24 cellular contexts compared by ENCODE assay signal in genomic region chr12:4296749-4297148, GRCh38. TPM values are rescaled to one million over a fixed set of nuclear protein-coding genes. Genes with fewer than 3 reads are reported as not detected.
A peak's percentile ranks its signal among the peaks of the same experiment; 100 is the strongest.
DNase-seq lines count a peak whose midpoint lies in the region; ATAC-seq, FAIRE-seq and TF ChIP-seq lines count a peak whose summit lies in the region.
"Had no signal": no experiment of that assay in that cellular context is flagged by ENCODE, and none has a peak within 500 bp of the region (broad histone marks: within the 10 kb centered on the region; RNA-seq: fewer than 3 reads in every experiment).

No MANE protein-coding gene starts in this region.

- ATAC-seq in activated naive CD8-positive, alpha-beta T cell treated with anti-CD3 and anti-CD28 coated beads, Interleukin-2, amount 50 U/mL, for 24 hours = no peak
- ATAC-seq in natural killer cell treated with Interleukin-12 subunit alpha and Interleukin-12 subunit beta and Interleukin-15 and Interleukin-18, amount 100 ng/mL, for 72 hours = no peak
- ATAC-seq: activated CD4-positive, CD25-positive, alpha-beta regulatory T cell treated with anti-CD3 and anti-CD28 coated beads, Interleukin-2, amount 50 U/mL, for 24 hours; activated T-helper 17 cell treated with anti-CD3 and anti-CD28 coated beads, Interleukin-2, amount 50 U/mL, for 72 hours; stimulated activated naive CD8-positive, alpha-beta T cell treated with anti-CD3 and anti-CD28 coated beads, Interleukin-15, Interleukin-2, amounts not matched to agents 100 U/mL and 50 U/mL, for 24 hours had no signal

- FAIRE-seq in GM12892 (lab: Jason Lieb, UNC) (no peak), D721Med (lab: Jason Lieb, UNC) (no peak)

- 0 out of 2 replicates have a peak, but pooled peaks have one; percentile 29 for TF ChIP-seq POLR2A in GM12892 (IDR thresholded peaks at IDR 0.05; ENCODE audit: low read depth, low read length)

- H3K9me3 Mint-ChIP-seq in T-helper 1 cell treated with Interleukin-12 subunit alpha and Interleukin-12 subunit beta and Interleukin-4 antibody, amounts not matched to agents 30 μg/mL and 1 μg/mL, for 36 hours = no peaks in the 10 kb centered on the region
- H3K9me3 Mint-ChIP-seq in activated naive CD8-positive, alpha-beta T cell treated with anti-CD3 and anti-CD28 coated beads, Interleukin-2, amount 50 U/mL, for 24 hours = no peaks in the 10 kb centered on the region
- H3K9me3 Mint-ChIP-seq in natural killer cell treated with Interleukin-12 subunit alpha and Interleukin-12 subunit beta and Interleukin-15 and Interleukin-18, amount 100 ng/mL, for 72 hours = no peaks in the 10 kb centered on the region
- H3K9me3 Mint-ChIP-seq: activated T-helper 17 cell treated with anti-CD3 and anti-CD28 coated beads, Interleukin-2, amount 50 U/mL, for 72 hours had no signal

- peaks cover 76% of the 10 kb centered on the region for H3K36me3 Mint-ChIP-seq in T-helper 1 cell treated with Interleukin-12 subunit alpha and Interleukin-12 subunit beta and Interleukin-4 antibody, amounts not matched to agents 30 μg/mL and 1 μg/mL, for 36 hours (ENCODE audit: low read depth)
- peaks cover 84% of the 10 kb centered on the region for H3K36me3 Mint-ChIP-seq in activated naive CD8-positive, alpha-beta T cell treated with anti-CD3 and anti-CD28 coated beads, Interleukin-2, amount 50 U/mL, for 24 hours (ENCODE audit: low read depth)
- H3K36me3 Mint-ChIP-seq in natural killer cell treated with Interleukin-12 subunit alpha and Interleukin-12 subunit beta and Interleukin-15 and Interleukin-18, amount 100 ng/mL, for 72 hours = peaks cover 69% of the 10 kb centered on the region

- H3K27me3 Mint-ChIP-seq in T-helper 1 cell treated with Interleukin-12 subunit alpha and Interleukin-12 subunit beta and Interleukin-4 antibody, amounts not matched to agents 30 μg/mL and 1 μg/mL, for 36 hours (ENCODE audit: low read depth) = no peaks in the 10 kb centered on the region
- H3K27me3 Mint-ChIP-seq in activated naive CD8-positive, alpha-beta T cell treated with anti-CD3 and anti-CD28 coated beads, Interleukin-2, amount 50 U/mL, for 24 hours = no peaks in the 10 kb centered on the region
- no peaks in the 10 kb centered on the region for H3K27me3 Mint-ChIP-seq in natural killer cell treated with Interleukin-12 subunit alpha and Interleukin-12 subunit beta and Interleukin-15 and Interleukin-18, amount 100 ng/mL, for 72 hours
- H3K27me3 Mint-ChIP-seq: activated T-helper 17 cell treated with anti-CD3 and anti-CD28 coated beads, Interleukin-2, amount 50 U/mL, for 72 hours; progenitor cell of endocrine pancreas had no signal

- no peak for DNase-seq in T-helper 1 cell
- DNase-seq in GM12892 (ENCODE audit: insufficient read length) = no peak
- DNase-seq in activated naive CD8-positive, alpha-beta T cell treated with anti-CD3 and anti-CD28 coated beads, Interleukin-2, amount 50 U/mL, for 24 hours = no peak
- no peak for DNase-seq in natural killer cell treated with Interleukin-12 subunit alpha and Interleukin-12 subunit beta and Interleukin-15 and Interleukin-18, amount 100 ng/mL, for 72 hours (ENCODE audit: low spot score)
- no peak for DNase-seq in CD1c-positive myeloid dendritic cell (ENCODE audit: extremely low spot score)
- DNase-seq in D721Med (ENCODE audit: insufficient read length, low spot score) = no peak
- no peak for DNase-seq in NCI-H187 treated with DMSO at 0.1 percent for 48 hours (lab: John Stamatoyannopoulos, UW)
- DNase-seq: brain microvascular endothelial cell; colonic mucosa; effector memory CD4-positive, alpha-beta T cell; EL; GM23248; head of caudate nucleus; KG1; MG63; NCI-H82; SJCRH30; stimulated activated naive CD8-positive, alpha-beta T cell treated with anti-CD3 and anti-CD28 coated beads, Interleukin-15, Interleukin-2, amounts not matched to agents 100 U/mL and 50 U/mL, for 24 hours; testis had no signal

- H3K4me3 Mint-ChIP-seq in T-helper 1 cell treated with Interleukin-12 subunit alpha and Interleukin-12 subunit beta and Interleukin-4 antibody, amounts not matched to agents 30 μg/mL and 1 μg/mL, for 36 hours = no peak overlapping the region
- no peak overlapping the region for H3K4me3 Mint-ChIP-seq in activated naive CD8-positive, alpha-beta T cell treated with anti-CD3 and anti-CD28 coated beads, Interleukin-2, amount 50 U/mL, for 24 hours
- H3K4me3 Mint-ChIP-seq in natural killer cell treated with Interleukin-12 subunit alpha and Interleukin-12 subunit beta and Interleukin-15 and Interleukin-18, amount 100 ng/mL, for 72 hours = no peak overlapping the region
- H3K4me3 Mint-ChIP-seq: activated T-helper 17 cell treated with anti-CD3 and anti-CD28 coated beads, Interleukin-2, amount 50 U/mL, for 72 hours had no signal

- H3K4me1 Mint-ChIP-seq in T-helper 1 cell treated with Interleukin-12 subunit alpha and Interleukin-12 subunit beta and Interleukin-4 antibody, amounts not matched to agents 30 μg/mL and 1 μg/mL, for 36 hours (ENCODE audit: low read depth) = peaks cover 56% of the 10 kb centered on the region
- H3K4me1 Mint-ChIP-seq in activated naive CD8-positive, alpha-beta T cell treated with anti-CD3 and anti-CD28 coated beads, Interleukin-2, amount 50 U/mL, for 24 hours = peaks cover 54% of the 10 kb centered on the region
- peaks cover 54 to 66% of the 10 kb centered on the region in 2 donors for H3K4me1 Mint-ChIP-seq in natural killer cell treated with Interleukin-12 subunit alpha and Interleukin-12 subunit beta and Interleukin-15 and Interleukin-18, amount 100 ng/mL, for 72 hours (ENCODE audit: low read depth in 2 of 2)

- no peak for TF ChIP-seq CTCF in D721Med (IDR thresholded peaks at IDR 0.05; ENCODE audit: insufficient read depth, missing control alignments)

- H3K27ac Mint-ChIP-seq in T-helper 1 cell treated with Interleukin-12 subunit alpha and Interleukin-12 subunit beta and Interleukin-4 antibody, amounts not matched to agents 30 μg/mL and 1 μg/mL, for 36 hours = peak overlapping the region; percentile 17
- peak overlapping the region; percentile 67 for H3K27ac Mint-ChIP-seq in activated naive CD8-positive, alpha-beta T cell treated with anti-CD3 and anti-CD28 coated beads, Interleukin-2, amount 50 U/mL, for 24 hours
- peak overlapping the region; percentile 26 to 43 for H3K27ac Mint-ChIP-seq in natural killer cell treated with Interleukin-12 subunit alpha and Interleukin-12 subunit beta and Interleukin-15 and Interleukin-18, amount 100 ng/mL, for 72 hours
- H3K27ac Mint-ChIP-seq: activated T-helper 17 cell treated with anti-CD3 and anti-CD28 coated beads, Interleukin-2, amount 50 U/mL, for 72 hours had no signal

RNA-seq across cellular contexts. Expression of gene CCND2, which starts 23.2 kb away (rescaled TPM):
- 130 TPM for polyA plus RNA-seq in GM12892 (2012; ENCODE audit: missing spikeins)
- total RNA-seq in natural killer cell treated with Interleukin-12 subunit alpha and Interleukin-12 subunit beta and Interleukin-15 and Interleukin-18, amount 100 ng/mL, for 72 hours = 1,000 to 10,000 TPM in 1 of 2 donors, 100 to 1,000 TPM in 1; 942 to 1,190 TPM
- total RNA-seq: RPMI7951 had no signal

RNA-seq across cellular contexts. Expression of gene TIGAR, which starts 24.3 kb away (rescaled TPM):
- polyA plus RNA-seq in GM12892 (2012; ENCODE audit: missing spikeins) = 20.3 TPM
- total RNA-seq in natural killer cell treated with Interleukin-12 subunit alpha and Interleukin-12 subunit beta and Interleukin-15 and Interleukin-18, amount 100 ng/mL, for 72 hours = 10 to 100 TPM in 1 of 2 donors, 1 to 10 TPM in 1; 7.4 to 10.2 TPM

Comparison
In these comparisons a context has a peak if more than half of its experiments do, and no peak if none do; other contexts are left out.
1. H3K27ac Mint-ChIP-seq: peak in every context shown above with its lines; median percentile 67 in activated naive CD8-positive, alpha-beta T cell treated with anti-CD3 and anti-CD28 coated beads, Interleukin-2, amount 50 U/mL, for 24 hours; 34 in natural killer cell treated with Interleukin-12 subunit alpha and Interleukin-12 subunit beta and Interleukin-15 and Interleukin-18, amount 100 ng/mL, for 72 hours; 17 in T-helper 1 cell treated with Interleukin-12 subunit alpha and Interleukin-12 subunit beta and Interleukin-4 antibody, amounts not matched to agents 30 μg/mL and 1 μg/mL, for 36 hours.